Comparison of ENCODE assay signal across 1 cellular context in the genomic region with DNA sequence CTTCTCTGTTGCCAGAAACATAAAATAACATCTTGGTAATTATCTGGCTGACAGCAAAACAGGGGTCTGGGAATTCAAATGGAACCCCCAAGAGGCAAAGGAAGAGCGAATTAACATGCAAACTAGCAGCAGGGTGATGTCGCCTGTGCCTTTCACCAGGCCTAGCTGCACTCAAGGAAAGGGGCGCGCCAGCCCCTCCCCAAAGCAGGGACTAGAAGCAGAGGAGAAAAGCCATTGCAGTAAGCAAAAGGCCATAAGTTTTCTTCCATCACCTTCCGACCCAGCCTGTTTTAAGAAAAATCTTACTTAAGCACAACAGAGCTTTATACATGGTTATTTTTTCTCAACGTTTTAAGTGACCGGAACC.
TF ChIP-seq lines count a peak whose summit lies in the region.

No MANE protein-coding gene starts in this region.

TF ChIP-seq in HepG2, 621 proteins besides CTCF, POLR2A, EP300 and RAD21 (continued from another document):
- TF ChIP-seq, protein P1, sequence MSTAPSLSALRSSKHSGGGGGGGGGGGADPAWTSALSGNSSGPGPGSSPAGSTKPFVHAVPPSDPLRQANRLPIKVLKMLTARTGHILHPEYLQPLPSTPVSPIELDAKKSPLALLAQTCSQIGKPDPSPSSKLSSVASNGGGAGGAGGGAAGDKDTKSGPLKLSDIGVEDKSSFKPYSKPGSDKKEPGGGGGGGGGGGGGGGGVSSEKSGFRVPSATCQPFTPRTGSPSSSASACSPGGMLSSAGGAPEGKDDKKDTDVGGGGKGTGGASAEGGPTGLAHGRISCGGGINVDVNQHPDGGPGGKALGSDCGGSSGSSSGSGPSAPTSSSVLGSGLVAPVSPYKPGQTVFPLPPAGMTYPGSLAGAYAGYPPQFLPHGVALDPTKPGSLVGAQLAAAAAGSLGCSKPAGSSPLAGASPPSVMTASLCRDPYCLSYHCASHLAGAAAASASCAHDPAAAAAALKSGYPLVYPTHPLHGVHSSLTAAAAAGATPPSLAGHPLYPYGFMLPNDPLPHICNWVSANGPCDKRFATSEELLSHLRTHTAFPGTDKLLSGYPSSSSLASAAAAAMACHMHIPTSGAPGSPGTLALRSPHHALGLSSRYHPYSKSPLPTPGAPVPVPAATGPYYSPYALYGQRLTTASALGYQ (CRISPR knock-in tag; IDR thresholded peaks at IDR 0.05) = no peak
- TF ChIP-seq KLF6 (CRISPR knock-in tag; IDR thresholded peaks at IDR 0.05) (no peak), ZNF274 (CRISPR knock-in tag; IDR thresholded peaks at IDR 0.05) (no peak), ELF4 (CRISPR knock-in tag; IDR thresholded peaks at IDR 0.05; ENCODE audit: borderline replicate concordance) (no peak), ZNF564 (CRISPR knock-in tag; IDR thresholded peaks at IDR 0.05) (no peak), SRSF9 (IDR thresholded peaks at IDR 0.05; ENCODE audit: borderline replicate concordance, insufficient read depth, low read depth, low read length, poor library complexity, severe bottlenecking) (no peak), DR1 (CRISPR knock-in tag; IDR thresholded peaks at IDR 0.05) (no peak), ZBTB38 (CRISPR knock-in tag; IDR thresholded peaks at IDR 0.05) (no peak), ZNF792 (CRISPR knock-in tag; IDR thresholded peaks at IDR 0.05) (no peak), PITX1 (CRISPR knock-in tag; IDR thresholded peaks at IDR 0.05) (no peak), CENPX (CRISPR knock-in tag; IDR thresholded peaks at IDR 0.05) (no peak), ASH2L (IDR thresholded peaks at IDR 0.05; ENCODE audit: insufficient read length, low read depth, low read length) (no peak), CREBL2 (CRISPR knock-in tag; IDR thresholded peaks at IDR 0.05; ENCODE audit: borderline replicate concordance) (no peak), YY1 (IDR thresholded peaks at IDR 0.05; ENCODE audit: insufficient read depth, insufficient replicate concordance, low read depth, low read length) (no peak), TGIF2 (CRISPR knock-in tag; IDR thresholded peaks at IDR 0.05) (no peak), ATF4 (CRISPR knock-in tag; IDR thresholded peaks at IDR 0.05) (no peak), KLF9 (CRISPR knock-in tag; IDR thresholded peaks at IDR 0.05; ENCODE audit: low read depth) (no peak), GATAD2A (CRISPR knock-in tag; IDR thresholded peaks at IDR 0.05) (no peak), BRD4 (CRISPR knock-in tag; IDR thresholded peaks at IDR 0.05) (no peak), ZNF883 (CRISPR knock-in tag; IDR thresholded peaks at IDR 0.05; ENCODE audit: not compliant biosample characterization) (no peak), POLR2AphosphoS2 (IDR thresholded peaks at IDR 0.05; ENCODE audit: low read depth, low read length) (no peak), ZNF264 (CRISPR knock-in tag; IDR thresholded peaks at IDR 0.05) (no peak), ZBTB4 (CRISPR knock-in tag; IDR thresholded peaks at IDR 0.05; ENCODE audit: borderline replicate concordance) (0 out of 2 replicates have a peak, but pooled peaks have one; percentile 55), ZBTB7A (CRISPR knock-in tag; IDR thresholded peaks at IDR 0.05) (no peak), SIN3B (IDR thresholded peaks at IDR 0.05; ENCODE audit: low read length) (no peak), MAFG (CRISPR knock-in tag; IDR thresholded peaks at IDR 0.05) (no peak), ZMYM3 (CRISPR knock-in tag; IDR thresholded peaks at IDR 0.05) (no peak), SNAPC2 (CRISPR knock-in tag; IDR thresholded peaks at IDR 0.05) (0 out of 2 replicates have a peak, but pooled peaks have one; percentile 19), MYC (CRISPR knock-in tag; IDR thresholded peaks at IDR 0.05; ENCODE audit: borderline replicate concordance) (no peak), RXRB (CRISPR knock-in tag; IDR thresholded peaks at IDR 0.05; ENCODE audit: borderline replicate concordance) (no peak)
- TF ChIP-seq, protein P2, sequence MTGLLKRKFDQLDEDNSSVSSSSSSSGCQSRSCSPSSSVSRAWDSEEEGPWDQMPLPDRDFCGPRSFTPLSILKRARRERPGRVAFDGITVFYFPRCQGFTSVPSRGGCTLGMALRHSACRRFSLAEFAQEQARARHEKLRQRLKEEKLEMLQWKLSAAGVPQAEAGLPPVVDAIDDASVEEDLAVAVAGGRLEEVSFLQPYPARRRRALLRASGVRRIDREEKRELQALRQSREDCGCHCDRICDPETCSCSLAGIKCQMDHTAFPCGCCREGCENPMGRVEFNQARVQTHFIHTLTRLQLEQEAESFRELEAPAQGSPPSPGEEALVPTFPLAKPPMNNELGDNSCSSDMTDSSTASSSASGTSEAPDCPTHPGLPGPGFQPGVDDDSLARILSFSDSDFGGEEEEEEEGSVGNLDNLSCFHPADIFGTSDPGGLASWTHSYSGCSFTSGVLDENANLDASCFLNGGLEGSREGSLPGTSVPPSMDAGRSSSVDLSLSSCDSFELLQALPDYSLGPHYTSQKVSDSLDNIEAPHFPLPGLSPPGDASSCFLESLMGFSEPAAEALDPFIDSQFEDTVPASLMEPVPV (CRISPR knock-in tag; IDR thresholded peaks at IDR 0.05) = no peak
- TF ChIP-seq, protein P3, sequence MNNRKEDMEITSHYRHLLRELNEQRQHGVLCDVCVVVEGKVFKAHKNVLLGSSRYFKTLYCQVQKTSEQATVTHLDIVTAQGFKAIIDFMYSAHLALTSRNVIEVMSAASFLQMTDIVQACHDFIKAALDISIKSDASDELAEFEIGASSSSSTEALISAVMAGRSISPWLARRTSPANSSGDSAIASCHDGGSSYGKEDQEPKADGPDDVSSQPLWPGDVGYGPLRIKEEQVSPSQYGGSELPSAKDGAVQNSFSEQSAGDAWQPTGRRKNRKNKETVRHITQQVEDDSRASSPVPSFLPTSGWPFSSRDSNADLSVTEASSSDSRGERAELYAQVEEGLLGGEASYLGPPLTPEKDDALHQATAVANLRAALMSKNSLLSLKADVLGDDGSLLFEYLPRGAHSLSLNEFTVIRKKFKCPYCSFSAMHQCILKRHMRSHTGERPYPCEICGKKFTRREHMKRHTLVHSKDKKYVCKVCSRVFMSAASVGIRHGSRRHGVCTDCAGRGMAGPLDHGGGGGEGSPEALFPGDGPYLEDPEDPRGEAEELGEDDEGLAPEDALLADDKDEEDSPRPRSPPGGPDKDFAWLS (CRISPR knock-in tag; IDR thresholded peaks at IDR 0.05; ENCODE audit: borderline replicate concordance) = no peak
TF ChIP-seq in HepG2: peak in this region for 6.
